In genomic region chr17:17512866-17513265, GRCh38 we compare ENCODE assay signal across 23 cellular contexts. TPM values are rescaled to one million over a fixed set of nuclear protein-coding genes. Genes with fewer than 3 reads are reported as not detected.
A peak's percentile ranks its signal among the peaks of the same experiment; 100 is the strongest.
DNase-seq lines count a peak whose midpoint lies in the region; ATAC-seq and TF ChIP-seq lines count a peak whose summit lies in the region.
"Had no signal": no experiment of that assay in that cellular context is flagged by ENCODE, and none has a peak within 500 bp of the region (broad histone marks: within the 10 kb centered on the region; RNA-seq: fewer than 3 reads in every experiment).

No MANE protein-coding gene starts in this region.

- no peaks in the 10 kb centered on the region for H3K9me3 ChIP-seq in DND-41 (ENCODE audit: insufficient read depth, low read length, severe bottlenecking)
- H3K9me3 ChIP-seq in GM23248 (ENCODE audit: low read depth), result no peaks in the 10 kb centered on the region
- no peaks in the 10 kb centered on the region for H3K9me3 ChIP-seq in left ventricle myocardium inferior (replicated peaks)
- H3K9me3 ChIP-seq in mucosa of descending colon, result no peaks in the 10 kb centered on the region
- no peaks in the 10 kb centered on the region for H3K9me3 ChIP-seq in adrenal gland (replicated peaks in 1 of 3)
- H3K9me3 ChIP-seq in gastrocnemius medialis, result no peaks in the 10 kb centered on the region
- H3K9me3 ChIP-seq: Caco-2 had no signal

- H3K79me2 ChIP-seq in DND-41 (ENCODE audit: insufficient read depth, low read length) (no peaks in the 10 kb centered on the region), GM23248 (ENCODE audit: insufficient read depth) (no peaks in the 10 kb centered on the region)

- intact Hi-C loops in left ventricle myocardium inferior (cut with micrococcal nuclease), result no loop called here
- intact Hi-C loops in posterior vena cava (cut with DNase I), result no loop called here
- intact Hi-C loops in mucosa of descending colon (cut with DNase I, micrococcal nuclease), result no loop called here
- intact Hi-C loops in adrenal gland (cut with DNase I), result no loop called here
- intact Hi-C loops in gastrocnemius medialis (cut with DNase I; ENCODE audit: low total_unique reads), result no loop called here

- ATAC-seq in DND-41 (ENCODE audit: insufficient read depth, low read depth) (no peak), mucosa of descending colon (no peak), gastrocnemius medialis (no peak)
- ATAC-seq: K562 had no signal

- H3K4me3 ChIP-seq in DND-41 (ENCODE audit: low read depth in 1 of 2, low read length in 2 of 2) (no peak overlapping the region), GM23248 (no peak overlapping the region), left ventricle myocardium inferior (no peak overlapping the region), mucosa of descending colon (no peak overlapping the region), adrenal gland (no peak overlapping the region), gastrocnemius medialis (no peak overlapping the region)
- H3K4me3 ChIP-seq: K562, SK-N-MC had no signal

- WGBS in GM23248 (ENCODE audit: low coverage in 1 of 2, low lambda C conversion rate in 2 of 2, missing lambda C conversion rate in 2 of 2), 2 experiments, result 96% methylated on average over 5 of the region's 5 CpGs
- WGBS in adrenal gland, 4 donors, result 91 to 99% (median 93%) methylated on average over 4 to 5 of the region's 5 CpGs

- H4K20me1 ChIP-seq in DND-41 (ENCODE audit: insufficient read depth, low read length), result no peaks in the 10 kb centered on the region
- H4K20me1 ChIP-seq in GM23248 (ENCODE audit: insufficient read depth), result no peaks in the 10 kb centered on the region

- in situ Hi-C loops in GM23248 (cut with MboI) (no loop called here), gastrocnemius medialis (cut with MboI; ENCODE audit: low sequenced_read_pairs in 4 of 4) (no loop called here)

- no peaks in the 10 kb centered on the region for H3F3A ChIP-seq in GM23248 (ENCODE audit: insufficient read depth)

- TF ChIP-seq POLR2A in adrenal gland (IDR thresholded peaks at IDR 0.05), result no peak
- TF ChIP-seq POLR2A in gastrocnemius medialis (IDR thresholded peaks at IDR 0.05), result no peak

- H3K4me2 ChIP-seq in DND-41 (ENCODE audit: insufficient read depth, low read length) (no peak overlapping the region), GM23248 (ENCODE audit: unreplicated experiment) (no peak overlapping the region)

- H3K27me3 ChIP-seq in DND-41 (ENCODE audit: insufficient read depth, low read length, poor library complexity) (no peaks in the 10 kb centered on the region), GM23248 (replicated peaks; ENCODE audit: insufficient read depth) (no peaks in the 10 kb centered on the region), left ventricle myocardium inferior (ENCODE audit: low read depth) (no peaks in the 10 kb centered on the region), adrenal gland (no peaks in the 10 kb centered on the region), gastrocnemius medialis (no peaks in the 10 kb centered on the region)

- DNase-seq in DND-41 (no peak), GM23248 (peak; percentile 8), left ventricle myocardium inferior (peak; percentile 6), posterior vena cava (ENCODE audit: low spot score) (peak; percentile 66), mucosa of descending colon (no peak), adrenal gland (no peak), gastrocnemius medialis (no peak)
- DNase-seq: Caco-2; CD4-positive, alpha-beta memory T cell; GF-D8; MM.1S; NCI-H1092 treated with DMSO at 0.1 percent for 48 hours; NCI-H2081; NCI-H2171; NCI-H345; NCI-H524 treated with DMSO at 0.1 percent for 48 hours; NCI-H82; OCI-M1; SHP77 treated with DMSO at 0.1 percent for 48 hours had no signal

- H3K9ac ChIP-seq in DND-41 (ENCODE audit: low read depth, low read length) (no peak overlapping the region), GM23248 (no peak overlapping the region)

- TF ChIP-seq CTCF in DND-41 (IDR thresholded peaks at IDR 0.05; ENCODE audit: borderline replicate concordance, extremely low read depth, low read length, poor library complexity, severe bottlenecking) (no peak), left ventricle myocardium inferior (IDR thresholded peaks at IDR 0.05; ENCODE audit: borderline replicate concordance) (no peak), mucosa of descending colon (IDR thresholded peaks at IDR 0.05) (no peak), adrenal gland (IDR thresholded peaks at IDR 0.05) (no peak), gastrocnemius medialis (IDR thresholded peaks at IDR 0.05 in 4 of 5, conservative IDR thresholded peaks at IDR 0.05 in 1 of 5) (no peak)

- H3K27ac ChIP-seq in DND-41 (ENCODE audit: low read length) (peak overlapping the region; percentile 45), GM23248 (no peak overlapping the region), left ventricle myocardium inferior (replicated peaks) (no peak overlapping the region), adrenal gland (no peak overlapping the region), gastrocnemius medialis (no peak overlapping the region)
- H3K27ac ChIP-seq: SK-N-MC had no signal

- H3K9me2 ChIP-seq in GM23248 (ENCODE audit: insufficient read depth), result no peaks in the 10 kb centered on the region

- H2AFZ ChIP-seq in DND-41 (ENCODE audit: low read depth, low read length) (no peak overlapping the region), GM23248 (no peak overlapping the region)

- H3K4me1 ChIP-seq in DND-41 (ENCODE audit: insufficient read depth, low read length) (peaks cover 13% of the 10 kb centered on the region), GM23248 (ENCODE audit: insufficient read depth) (no peaks in the 10 kb centered on the region), left ventricle myocardium inferior (peaks cover under 1% of the 10 kb centered on the region), mucosa of descending colon (ENCODE audit: low read depth) (no peaks in the 10 kb centered on the region), adrenal gland (replicated peaks in 1 of 2) (no peaks in the 10 kb centered on the region), gastrocnemius medialis (no peaks in the 10 kb centered on the region)
- H3K4me1 ChIP-seq: Caco-2 had no signal

- H3K36me3 ChIP-seq in DND-41 (ENCODE audit: insufficient read depth, low read length) (no peaks in the 10 kb centered on the region), GM23248 (ENCODE audit: low read depth) (no peaks in the 10 kb centered on the region), left ventricle myocardium inferior (no peaks in the 10 kb centered on the region), mucosa of descending colon (ENCODE audit: low read depth) (no peaks in the 10 kb centered on the region), adrenal gland (replicated peaks in 1 of 2) (no peaks in the 10 kb centered on the region), gastrocnemius medialis (no peaks in the 10 kb centered on the region)

RNA-seq across cellular contexts. Expression of gene RASD1, which starts 16.7 kb away (rescaled TPM):
- 0.89 and 2.2 TPM in 2 replicates for total RNA-seq in GM23248 (2014; rRNA removed; shearing (Covaris generic))
- 1.2 and 1.5 TPM in 2 replicates for polyA plus RNA-seq in GM23248 (2016; fragmentation: Nextera tagmentation; extraction: Ambion mirVana)
- 25.4 TPM for total RNA-seq in left ventricle myocardium inferior
- 10 to 100 TPM in 1 of 2 donors, 1 to 10 TPM in 1; 7.4 to 40.3 TPM for total RNA-seq in posterior vena cava
- 10 to 100 TPM; 10.8 to 27.8 (median 19.2) TPM for total RNA-seq in mucosa of descending colon
- total RNA-seq in adrenal gland, result 100 to 1,000 TPM in 1 of 8 donors, 10 to 100 TPM in 5, 1 to 10 TPM in 2; 4.5 to 134 (median 19.8) TPM
- polyA plus RNA-seq in adrenal gland, result 10 to 100 TPM in 2 of 3 donors, 1 to 10 TPM in 1; 7.5 to 56.7 (median 14.4) TPM
- 100 to 1,000 TPM in 2 of 4 donors, 10 to 100 TPM in 2; 61.3 to 264 (median 102) TPM for total RNA-seq in gastrocnemius medialis
- total RNA-seq: H4, LHCN-M2 had no signal
- polyA plus RNA-seq: K562 had no signal

RNA-seq across cellular contexts. Expression of gene MED9, which starts 36.1 kb away (rescaled TPM):
- 9.6 and 10.3 TPM in 2 replicates for total RNA-seq in GM23248 (2014; rRNA removed; shearing (Covaris generic))
- polyA plus RNA-seq in GM23248 (2016; fragmentation: Nextera tagmentation; extraction: Ambion mirVana), result 9.8 and 10.0 TPM in 2 replicates
- 34.1 TPM for total RNA-seq in left ventricle myocardium inferior
- 1 to 10 TPM; 7.0 to 8.8 TPM for total RNA-seq in posterior vena cava
- 10 to 100 TPM; 17.9 to 23.1 (median 20.3) TPM for total RNA-seq in mucosa of descending colon
- 10 to 100 TPM in 7 of 8 donors, 1 to 10 TPM in 1; 8.2 to 41.2 (median 19.9) TPM for total RNA-seq in adrenal gland
- polyA plus RNA-seq in adrenal gland, result 10 to 100 TPM; 12.3 to 14.9 (median 14.7) TPM
- 10 to 100 TPM; 20.4 to 33.7 (median 27.7) TPM for total RNA-seq in gastrocnemius medialis

Comparison
In these comparisons a context has a peak if more than half of its experiments do, and no peak if none do; other contexts are left out.
1. DNase-seq: peak in GM23248 (single experiment), left ventricle myocardium inferior (single experiment) and posterior vena cava (single experiment); none in DND-41 (single experiment), mucosa of descending colon (0 of 3), adrenal gland (0 of 7) and gastrocnemius medialis (0 of 2).